ENCODE assay signal across 13 cellular contexts in genomic region chr3:47867451-47868017, GRCh38.
"Had no signal": no experiment of that assay in that cellular context is flagged by ENCODE, and none has a peak within 500 bp of the region (broad histone marks: within the 10 kb centered on the region; RNA-seq: fewer than 3 reads in every experiment).

No MANE protein-coding gene starts in this region.

- H3K27me3 Mint-ChIP-seq: activated naive CD4-positive, alpha-beta T cell treated with anti-CD3 and anti-CD28 coated beads, Interleukin-2, amount 50 U/mL, for 24 hours had no signal

- H3K27ac Mint-ChIP-seq: activated naive CD4-positive, alpha-beta T cell treated with anti-CD3 and anti-CD28 coated beads, Interleukin-2, amount 50 U/mL, for 24 hours had no signal

- H3K27ac ChIP-seq: brain microvascular endothelial cell, esophagus squamous epithelium, sigmoid colon, SJSA1, tibial artery had no signal

- H3K4me3 Mint-ChIP-seq: activated naive CD4-positive, alpha-beta T cell treated with anti-CD3 and anti-CD28 coated beads, Interleukin-2, amount 50 U/mL, for 24 hours; neural crest cell had no signal

- H3K4me3 ChIP-seq: esophagus squamous epithelium, sigmoid colon, SJSA1, tibial artery had no signal

- H3K4me1 Mint-ChIP-seq: activated naive CD4-positive, alpha-beta T cell treated with anti-CD3 and anti-CD28 coated beads, Interleukin-2, amount 50 U/mL, for 24 hours; neural crest cell had no signal

- H3K27me3 ChIP-seq: brain microvascular endothelial cell, esophagus squamous epithelium, sigmoid colon, SJSA1, tibial artery had no signal

- H3K9me3 Mint-ChIP-seq: activated naive CD4-positive, alpha-beta T cell treated with anti-CD3 and anti-CD28 coated beads, Interleukin-2, amount 50 U/mL, for 24 hours; neural crest cell had no signal

- H3K9me3 ChIP-seq: esophagus squamous epithelium, sigmoid colon, SJSA1, tibial artery had no signal

- DNase-seq: activated CD4-positive, CD25-positive, alpha-beta regulatory T cell treated with anti-CD3 and anti-CD28 coated beads, Interleukin-2, amount 50 U/mL, for 72 hours; activated effector memory CD4-positive, alpha-beta T cell treated with Interleukin-2 at 50 U/mL for 16 hours; activated T-cell treated with anti-CD3 and anti-CD28 coated beads, Interleukin-2, amount 50 U/mL, for 1 hour; brain microvascular endothelial cell; esophagus squamous epithelium; midbrain; sigmoid colon; stimulated activated CD4-positive, alpha-beta T cell treated with anti-CD3 and anti-CD28 coated beads, Interleukin-1b, Interleukin-23, amount 100 ng/mL, for 48 hours; T-helper 9 cell; tibial artery had no signal

- H3K4me1 ChIP-seq: esophagus squamous epithelium, sigmoid colon, SJSA1, tibial artery had no signal
